1 cellular context compared by ENCODE assay signal in genomic region chr4:11698033-11698432, GRCh38.
TF ChIP-seq lines count a peak whose summit lies in the region.

No MANE protein-coding gene starts in this region.

TF ChIP-seq in IMR-90, 13 proteins besides CTCF, POLR2A, EP300 and RAD21 (continued from another document):
- no peak for TF ChIP-seq ELK1 (IDR thresholded peaks at IDR 0.05; ENCODE audit: borderline replicate concordance, low read depth, low read length)
- TF ChIP-seq RCOR1 (IDR thresholded peaks at IDR 0.05; ENCODE audit: insufficient replicate concordance, low read length) = no peak
- no peak for TF ChIP-seq FOS (IDR thresholded peaks at IDR 0.05; ENCODE audit: low read depth, low read length)
- no peak for TF ChIP-seq MXI1 (IDR thresholded peaks at IDR 0.05; ENCODE audit: borderline replicate concordance, low read depth, low read length)
